In the genomic region with DNA sequence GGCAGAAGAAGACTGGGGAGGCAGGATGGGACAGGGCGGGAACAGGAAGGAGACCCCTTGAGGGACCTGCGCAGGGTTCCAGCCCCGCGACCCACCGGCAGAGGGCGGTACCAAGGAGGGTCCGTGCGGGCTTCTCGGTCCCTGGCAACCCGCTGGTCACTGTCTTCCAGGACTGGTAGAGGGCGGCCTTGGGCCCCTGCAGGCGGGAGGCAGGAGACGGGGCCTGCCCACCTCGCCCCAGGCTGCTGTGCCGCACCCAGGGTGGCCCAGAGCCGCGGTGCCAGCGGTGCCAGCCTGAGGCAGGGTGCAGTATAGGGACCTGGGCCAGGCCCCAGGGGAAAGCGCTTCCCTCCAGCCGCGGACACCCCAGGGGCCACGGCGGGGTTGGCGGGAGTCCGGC, we compare ENCODE assay signal across 9 cellular contexts. TPM values are rescaled to one million over a fixed set of nuclear protein-coding genes. Genes with fewer than 3 reads are reported as not detected.
DNase-seq lines count a peak whose midpoint lies in the region; ATAC-seq lines count a peak whose summit lies in the region.
"Had no signal": no experiment of that assay in that cellular context is flagged by ENCODE, and none has a peak within 500 bp of the region (broad histone marks: within the 10 kb centered on the region; RNA-seq: fewer than 3 reads in every experiment).

No MANE protein-coding gene starts in this region.

- DNase-seq in activated CD4-positive, alpha-beta T cell treated with anti-CD3 and anti-CD28 coated beads, Interleukin-2, amount 50 U/mL, for 4 hours, result peak; percentile 40 to 51
- peak in 2 of 3 donors; percentile 9 to 17 for DNase-seq in effector memory CD4-positive, alpha-beta T cell
- DNase-seq in mucosa of gallbladder (ENCODE audit: low spot score) (peak; percentile 54), Kasumi-1 (lab: John Stamatoyannopoulos, UW) (no peak)
- peak; percentile 14 to 24 for DNase-seq in stimulated activated CD8-positive, alpha-beta memory T cell treated with anti-CD3 and anti-CD28 coated beads, Interleukin-4, amount 100 ng/mL, for 1 hour (ENCODE audit: low read depth in 2 of 2, low spot score in 1 of 2)

- peaks cover 5% of the 10 kb centered on the region for H3K27me3 ChIP-seq in effector memory CD4-positive, alpha-beta T cell (replicated peaks; ENCODE audit: control insufficient read depth, insufficient read depth, low read length, poor library complexity, severe bottlenecking)

- no peak overlapping the region for H3K4me3 ChIP-seq in effector memory CD4-positive, alpha-beta T cell (ENCODE audit: insufficient read depth, low read depth, low read length, poor library complexity, severe bottlenecking)

- peak; percentile 43 for ATAC-seq in GM18861 (IDR thresholded peaks at IDR 0.05; ENCODE audit: unreplicated experiment)
- ATAC-seq in GM18868 (IDR thresholded peaks at IDR 0.05; ENCODE audit: unreplicated experiment), result no peak
- no peak for ATAC-seq in GM21737 (IDR thresholded peaks at IDR 0.05; ENCODE audit: unreplicated experiment)

- no peaks in the 10 kb centered on the region for H3K9me3 ChIP-seq in effector memory CD4-positive, alpha-beta T cell (ENCODE audit: control insufficient read depth, low read length)

- H3K4me1 ChIP-seq in effector memory CD4-positive, alpha-beta T cell (ENCODE audit: control insufficient read depth, insufficient read depth, low read length, poor library complexity, severe bottlenecking), result no peaks in the 10 kb centered on the region

- H3K36me3 ChIP-seq in effector memory CD4-positive, alpha-beta T cell (ENCODE audit: control insufficient read depth, insufficient read depth, low read length), result no peaks in the 10 kb centered on the region

- H3K27ac ChIP-seq in effector memory CD4-positive, alpha-beta T cell (ENCODE audit: insufficient read depth, low read length, poor library complexity, severe bottlenecking), result no peak overlapping the region

RNA-seq across cellular contexts. Expression of a gene that starts 34.5 kb away (rescaled TPM):
- total RNA-seq in mucosa of gallbladder, result 3.7 TPM
- total RNA-seq: urinary bladder had no signal

Comparison
In these comparisons a context has a peak if more than half of its experiments do, and no peak if none do; other contexts are left out.
1. DNase-seq: peak in activated CD4-positive, alpha-beta T cell treated with anti-CD3 and anti-CD28 coated beads, Interleukin-2, amount 50 U/mL, for 4 hours (2 of 2), effector memory CD4-positive, alpha-beta T cell (2 of 3), mucosa of gallbladder (single experiment) and stimulated activated CD8-positive, alpha-beta memory T cell treated with anti-CD3 and anti-CD28 coated beads, Interleukin-4, amount 100 ng/mL, for 1 hour (2 of 2); none in Kasumi-1 (0 of 2).